26 cellular contexts compared by ENCODE assay signal in the genomic region with DNA sequence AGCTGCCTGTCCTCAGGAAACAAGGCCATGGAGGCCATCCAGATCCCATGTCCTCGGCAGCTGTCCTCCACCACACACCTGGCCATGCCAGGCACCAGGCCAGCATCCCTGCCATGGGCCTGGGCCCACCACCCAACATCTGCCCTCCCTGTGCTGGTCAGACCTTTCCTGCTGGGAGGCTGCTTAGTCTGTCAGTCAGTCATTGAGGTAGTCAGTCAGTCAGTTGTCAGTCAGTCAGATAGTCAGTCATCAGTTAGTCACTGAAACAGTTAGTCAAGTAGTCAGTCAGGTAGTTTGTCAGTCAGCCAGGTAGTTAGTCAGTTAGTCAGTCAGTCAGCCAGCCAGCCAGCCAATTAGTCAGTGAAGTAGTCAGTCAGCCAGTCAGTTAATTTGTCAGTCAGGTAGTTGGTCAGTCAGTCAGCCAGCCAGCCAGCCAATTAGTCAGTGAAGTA. TPM values are rescaled to one million over a fixed set of nuclear protein-coding genes. Genes with fewer than 3 reads are reported as not detected.
DNase-seq lines count a peak whose midpoint lies in the region; ATAC-seq, FAIRE-seq and TF ChIP-seq lines count a peak whose summit lies in the region.
"Had no signal": no experiment of that assay in that cellular context is flagged by ENCODE, and none has a peak within 500 bp of the region (broad histone marks: within the 10 kb centered on the region; RNA-seq: fewer than 3 reads in every experiment).

No MANE protein-coding gene starts in this region.

- no peak overlapping the region for H3K27ac ChIP-seq in K562 (ENCODE audit: extremely low read depth, low read depth, low read length)
- no peak overlapping the region for H3K27ac ChIP-seq in neuronal stem cell (replicated peaks; ENCODE audit: low read length)
- H3K27ac ChIP-seq: BLaER1 treated with 17β-estradiol and CSF1 and Interleukin-3, amounts not matched to agents 10 nM and 100 nM; HL-60; PC-9 had no signal

- H3K14ac ChIP-seq in neuronal stem cell (ENCODE audit: low read length), result no peak overlapping the region

- peak overlapping the region; percentile 94 for H2AK5ac ChIP-seq in neuronal stem cell (ENCODE audit: low read depth, low read length)

- H3K27me3 ChIP-seq in K562 (ENCODE audit: control insufficient read depth in 2 of 2, insufficient read depth in 2 of 2, low read length in 2 of 2) (peaks cover 10 to 35% of the 10 kb centered on the region in 2 experiments; a peak in 3 of 5 replicates), neuronal stem cell (ENCODE audit: control insufficient read depth in 3 of 3, insufficient read depth in 3 of 3, low read depth in 1 of 3, low read length in 3 of 3) (no peaks in the 10 kb centered on the region)
- H3K27me3 ChIP-seq: BLaER1 treated with 17β-estradiol and CSF1 and Interleukin-3, amounts not matched to agents 10 nM and 100 nM had no signal

- no peaks in the 10 kb centered on the region for H3K4me1 Mint-ChIP-seq in activated CD4-positive, alpha-beta memory T cell treated with anti-CD3 and anti-CD28 coated beads for 36 hours (ENCODE audit: low read depth)
- H3K4me1 Mint-ChIP-seq in activated CD4-positive, alpha-beta memory T cell treated with anti-CD3 and anti-CD28 coated beads, Interleukin-2, amount 10 ng/mL, durations not matched to agents 7 days and 5 days, result no peaks in the 10 kb centered on the region

- POLR2A ChIA-PET in activated CD4-positive, alpha-beta memory T cell treated with anti-CD3 and anti-CD28 coated beads for 36 hours (lab: Charles Lee), result no interaction called here
- POLR2A ChIA-PET in activated CD4-positive, alpha-beta memory T cell treated with anti-CD3 and anti-CD28 coated beads, Interleukin-2, amount 10 ng/mL, durations not matched to agents 7 days and 5 days (lab: Charles Lee), result no interaction called here
- POLR2A ChIA-PET in K562 (lab: Yijun Ruan, JAX), result no interaction called here

- no peaks in the 10 kb centered on the region for H3K9me1 ChIP-seq in K562 (ENCODE audit: control insufficient read depth, insufficient read depth, low read length)

- peak; percentile 4 for DNase-seq in activated CD4-positive, alpha-beta memory T cell treated with anti-CD3 and anti-CD28 coated beads for 36 hours
- DNase-seq in activated CD4-positive, alpha-beta memory T cell treated with anti-CD3 and anti-CD28 coated beads, Interleukin-2, amount 10 ng/mL, durations not matched to agents 7 days and 5 days, result no peak
- DNase-seq in GM18507 (ENCODE audit: extremely low spot score, insufficient read length, low read depth) (no peak), K562 (ENCODE audit: extremely low read depth in 1 of 4, low spot score in 3 of 4) (no peak), neuronal stem cell (ENCODE audit: low spot score) (no peak), superior temporal gyrus (ENCODE audit: extremely low spot score) (no peak), GM20000 (ENCODE audit: low spot score) (no peak)
- DNase-seq: Karpas-422, NCI-H1092, NCI-H1417 treated with DMSO at 0.1 percent for 48 hours, NCI-H1694 treated with DMSO at 0.1 percent for 48 hours, NCI-H446, NCI-H524 treated with DMSO at 0.1 percent for 48 hours, NCI-H774, PC-9, RPMI8226 had no signal

- intact Hi-C loops in activated CD4-positive, alpha-beta memory T cell treated with anti-CD3 and anti-CD28 coated beads for 36 hours (cut with micrococcal nuclease), result no loop called here
- intact Hi-C loops in K562 (cut with micrococcal nuclease), result no loop called here

- TF ChIP-seq POLR2A in K562 (conservative IDR thresholded peaks at IDR 0.05), result no peak

- no peak overlapping the region for H2BK15ac ChIP-seq in neuronal stem cell (ENCODE audit: low read length)

- peak overlapping the region; percentile 22 for H4K91ac ChIP-seq in neuronal stem cell (ENCODE audit: low read depth, low read length, poor library complexity)

- no peak for TF ChIP-seq EP300 in K562 (IDR thresholded peaks at IDR 0.05; ENCODE audit: low read length)

- H3K4me3 Mint-ChIP-seq in activated CD4-positive, alpha-beta memory T cell treated with anti-CD3 and anti-CD28 coated beads for 36 hours, result no peak overlapping the region
- no peak overlapping the region for H3K4me3 Mint-ChIP-seq in activated CD4-positive, alpha-beta memory T cell treated with anti-CD3 and anti-CD28 coated beads, Interleukin-2, amount 10 ng/mL, durations not matched to agents 7 days and 5 days
- H3K4me3 Mint-ChIP-seq: CD4-positive, alpha-beta T cell; H9 had no signal

- H3K36me3 ChIP-seq in K562 (ENCODE audit: control insufficient read depth, insufficient read depth, low read length), result no peaks in the 10 kb centered on the region
- H3K36me3 ChIP-seq in neuronal stem cell (replicated peaks in 1 of 2; ENCODE audit: control insufficient read depth in 2 of 2, insufficient read depth in 2 of 2, low read length in 2 of 2), result no peaks in the 10 kb centered on the region
- H3K36me3 ChIP-seq: BLaER1 treated with 17β-estradiol and CSF1 and Interleukin-3, amounts not matched to agents 10 nM and 100 nM had no signal

- no peak overlapping the region for H3K27ac Mint-ChIP-seq in activated CD4-positive, alpha-beta memory T cell treated with anti-CD3 and anti-CD28 coated beads for 36 hours
- H3K27ac Mint-ChIP-seq in activated CD4-positive, alpha-beta memory T cell treated with anti-CD3 and anti-CD28 coated beads, Interleukin-2, amount 10 ng/mL, durations not matched to agents 7 days and 5 days, result no peak overlapping the region
- H3K27ac Mint-ChIP-seq: CD4-positive, alpha-beta T cell; H9 had no signal

- no peaks in the 10 kb centered on the region for H3K79me1 ChIP-seq in neuronal stem cell (ENCODE audit: low read depth, low read length)

- H3K4me3 ChIP-seq in K562 (no peak overlapping the region), neuronal stem cell (ENCODE audit: low read length in 2 of 2) (no peak overlapping the region)
- H3K4me3 ChIP-seq: BLaER1 treated with 17β-estradiol and CSF1 and Interleukin-3, amounts not matched to agents 10 nM and 100 nM; PC-9 had no signal

- no peak overlapping the region for H2AFZ ChIP-seq in K562 (ENCODE audit: low read depth, low read length)
- no peak overlapping the region for H2AFZ ChIP-seq in neuronal stem cell (ENCODE audit: low read length)
- H2AFZ ChIP-seq: PC-9 had no signal

- in situ Hi-C loops in K562 (cut with MboI), result no loop called here

- H2BK12ac ChIP-seq in neuronal stem cell (ENCODE audit: low read length), result peak overlapping the region; percentile 87

- FAIRE-seq in GM18507 (lab: Jason Lieb, UNC) (peak; percentile 24), K562 (lab: Jason Lieb, UNC) (no peak)
- FAIRE-seq: A204.1, D721Med, G401.6, GM19239 had no signal

- ATAC-seq in K562, result no peak
- no peak for ATAC-seq in HG03439 (IDR thresholded peaks at IDR 0.05; ENCODE audit: unreplicated experiment)

- H3K9ac ChIP-seq in K562 (ENCODE audit: insufficient read depth in 1 of 2, low read depth in 2 of 2, low read length in 2 of 2) (no peak overlapping the region), neuronal stem cell (ENCODE audit: low read depth, low read length, poor library complexity) (no peak overlapping the region)
- H3K9ac ChIP-seq: BLaER1 treated with 17β-estradiol and CSF1 and Interleukin-3, amounts not matched to agents 10 nM and 100 nM had no signal

- no peaks in the 10 kb centered on the region for H3K79me2 ChIP-seq in K562 (ENCODE audit: control insufficient read depth, insufficient read depth, low read length)

- no peak overlapping the region for H2BK120ac ChIP-seq in neuronal stem cell (ENCODE audit: low read depth, low read length)

- peaks cover 0 to 26% of the 10 kb centered on the region in 2 experiments; a peak in 1 of 5 replicates for H3K4me1 ChIP-seq in K562 (replicated peaks in 1 of 2; ENCODE audit: control insufficient read depth in 2 of 2, insufficient read depth in 2 of 2, low read length in 2 of 2)
- no peaks in the 10 kb centered on the region for H3K4me1 ChIP-seq in neuronal stem cell (ENCODE audit: control insufficient read depth in 2 of 2, insufficient read depth in 1 of 2, low read depth in 1 of 2, low read length in 2 of 2)
- H3K4me1 ChIP-seq: BLaER1 treated with 17β-estradiol and CSF1 and Interleukin-3, amounts not matched to agents 10 nM and 100 nM had no signal

- TF ChIP-seq RAD21 in K562 (CRISPR knock-in tag; conservative IDR thresholded peaks at IDR 0.05 in 1 of 2, IDR thresholded peaks at IDR 0.05 in 1 of 2), result no peak

- H3K23ac ChIP-seq in neuronal stem cell (ENCODE audit: low read depth, low read length, poor library complexity), result no peak overlapping the region

- H4K8ac ChIP-seq in neuronal stem cell (ENCODE audit: low read depth, low read length), result no peak overlapping the region

- H3K9me3 ChIP-seq in K562 (replicated peaks; ENCODE audit: control insufficient read depth, insufficient read depth, low read depth, low read length) (peaks cover 21% of the 10 kb centered on the region; the same call in 1 of the 2 replicates), neuronal stem cell (replicated peaks in 1 of 2; ENCODE audit: control insufficient read depth in 2 of 2, insufficient read depth in 1 of 2, low read depth in 1 of 2, low read length in 2 of 2) (peaks cover 0 to 10% of the 10 kb centered on the region in 2 donors)

- no peak overlapping the region for H2BK5ac ChIP-seq in neuronal stem cell (ENCODE audit: low read length)

- TF ChIP-seq CTCF in K562 (IDR thresholded peaks at IDR 0.05 in 2 of 3, conservative IDR thresholded peaks at IDR 0.05 in 1 of 3; ENCODE audit: insufficient read depth in 2 of 3, low read depth in 1 of 3, low read length in 3 of 3) (no peak), GM20000 (IDR thresholded peaks at IDR 0.05; ENCODE audit: extremely low read depth, missing control alignments) (no peak)

- WGBS in K562 (ENCODE audit: insufficient coverage, low coverage, missing lambda C conversion rate), result 0% methylated on average over 1 of the region's 1 CpG
- WGBS in neuronal stem cell (ENCODE audit: extremely low coverage in 2 of 2, insufficient read length in 2 of 2, insufficient replicate concordance in 1 of 2), 2 donors, result no CpG with 5 or more reads among the region's 1 CpG

- H3K9me3 Mint-ChIP-seq in activated CD4-positive, alpha-beta memory T cell treated with anti-CD3 and anti-CD28 coated beads for 36 hours, result no peaks in the 10 kb centered on the region
- H3K9me3 Mint-ChIP-seq in activated CD4-positive, alpha-beta memory T cell treated with anti-CD3 and anti-CD28 coated beads, Interleukin-2, amount 10 ng/mL, durations not matched to agents 7 days and 5 days, result no peaks in the 10 kb centered on the region
- H3K9me3 Mint-ChIP-seq: CD4-positive, alpha-beta T cell; H9 had no signal

- H3K18ac ChIP-seq in neuronal stem cell (ENCODE audit: low read length), result peak overlapping the region; percentile 82

- H3K4me2 ChIP-seq in K562 (ENCODE audit: insufficient read depth, low read length), result no peak overlapping the region
- no peak overlapping the region for H3K4me2 ChIP-seq in neuronal stem cell (ENCODE audit: insufficient read depth, low read length, poor library complexity, severe bottlenecking)
- H3K4me2 ChIP-seq: BLaER1 treated with 17β-estradiol and CSF1 and Interleukin-3, amounts not matched to agents 10 nM and 100 nM; PC-9 had no signal

- no TSS peak for BruUV-seq in K562 (replicated peaks; lab: Mats Ljungman, UMichigan)

- H3K4ac ChIP-seq in neuronal stem cell (ENCODE audit: low read length), result no peak overlapping the region

- CTCF ChIA-PET in activated CD4-positive, alpha-beta memory T cell treated with anti-CD3 and anti-CD28 coated beads for 36 hours (lab: Charles Lee), result no interaction called here
- CTCF ChIA-PET in activated CD4-positive, alpha-beta memory T cell treated with anti-CD3 and anti-CD28 coated beads, Interleukin-2, amount 10 ng/mL, durations not matched to agents 7 days and 5 days (lab: Charles Lee), result no interaction called here
- CTCF ChIA-PET in K562 (lab: Yijun Ruan, JAX; ENCODE audit: low intra/inter-chr PET ratio), result no interaction called here

- peaks cover 3% of the 10 kb centered on the region; the same call in 1 of the 2 replicates for H4K20me1 ChIP-seq in K562 (replicated peaks; ENCODE audit: control insufficient read depth, insufficient read depth, low read length)
- H4K20me1 ChIP-seq: BLaER1 treated with 17β-estradiol and CSF1 and Interleukin-3, amounts not matched to agents 10 nM and 100 nM had no signal

- H3K36me3 Mint-ChIP-seq in activated CD4-positive, alpha-beta memory T cell treated with anti-CD3 and anti-CD28 coated beads for 36 hours, result no peaks in the 10 kb centered on the region
- H3K36me3 Mint-ChIP-seq in activated CD4-positive, alpha-beta memory T cell treated with anti-CD3 and anti-CD28 coated beads, Interleukin-2, amount 10 ng/mL, durations not matched to agents 7 days and 5 days (ENCODE audit: low read depth), result no peaks in the 10 kb centered on the region

- no peaks in the 10 kb centered on the region for H3K27me3 Mint-ChIP-seq in activated CD4-positive, alpha-beta memory T cell treated with anti-CD3 and anti-CD28 coated beads for 36 hours
- no peaks in the 10 kb centered on the region for H3K27me3 Mint-ChIP-seq in activated CD4-positive, alpha-beta memory T cell treated with anti-CD3 and anti-CD28 coated beads, Interleukin-2, amount 10 ng/mL, durations not matched to agents 7 days and 5 days
- H3K27me3 Mint-ChIP-seq: CD4-positive, alpha-beta T cell had no signal

RNA-seq across cellular contexts. Expression of gene KRTAP10-1, which starts 17.2 kb away (rescaled TPM):
- not detected for total RNA-seq in activated CD4-positive, alpha-beta memory T cell treated with anti-CD3 and anti-CD28 coated beads for 36 hours
- not detected for total RNA-seq in activated CD4-positive, alpha-beta memory T cell treated with anti-CD3 and anti-CD28 coated beads, Interleukin-2, amount 10 ng/mL, durations not matched to agents 7 days and 5 days
- not detected in 2 replicates for total RNA-seq in K562 (2011; cell fraction: chromatin; rRNA removed; ENCODE audit: low replicate concordance)
- total RNA-seq in K562 (2011; cell fraction: nucleolus; rRNA removed), result not detected in 2 replicates
- not detected in 2 replicates for total RNA-seq in K562 (2011; cell fraction: nucleoplasm; rRNA removed)
- not detected in 2 replicates for total RNA-seq in K562 (2014; rRNA removed)
- not detected in 2 replicates for total RNA-seq in K562 (2014; rRNA removed; fragmentation: Illumina TruSeq; extraction: Trizol)
- total RNA-seq in K562 (2015; rRNA removed; fragmentation: Illumina TruSeq; extraction: Trizol), result not detected in 2 replicates
- not detected in 2 replicates for total RNA-seq in K562 (2021)
- not detected in 2 replicates for polyA plus RNA-seq in K562 (2011; rRNA removed)
- not detected in 2 replicates for polyA plus RNA-seq in K562 (2011; cell fraction: cytosol; rRNA removed)
- not detected in 2 replicates for polyA plus RNA-seq in K562 (2011; cell fraction: nucleus; rRNA removed)
- not detected in 2 replicates for polyA plus RNA-seq in K562 (2012)
- polyA plus RNA-seq in K562 (2014; fragmentation: Illumina TruSeq; extraction: Trizol), result not detected in 2 replicates
- not detected for polyA plus RNA-seq in K562 (2014; fragmentation: Nextera tagmentation; extraction: Ambion mirVana)
- polyA plus RNA-seq in K562 (2014; rRNA removed), result not detected in 2 replicates
- not detected in 2 replicates for polyA minus RNA-seq in K562 (2011; rRNA and poly(A)+ RNA removed)
- not detected in 2 replicates for polyA minus RNA-seq in K562 (2011; cell fraction: cytosol; rRNA and poly(A)+ RNA removed)
- not detected in 2 replicates for polyA minus RNA-seq in K562 (2011; cell fraction: nucleus; rRNA and poly(A)+ RNA removed)
- not detected for polyA plus RNA-seq in neuronal stem cell (2013, experiment 1 of 2)
- not detected for polyA plus RNA-seq in neuronal stem cell (2013, experiment 2 of 2)
- total RNA-seq: CD4-positive, alpha-beta T cell; H9; PC-9 had no signal
- polyA plus RNA-seq: AG04450 had no signal

RNA-seq across cellular contexts. Expression of gene KRTAP10-2, which starts 28.5 kb away (rescaled TPM):
- total RNA-seq in activated CD4-positive, alpha-beta memory T cell treated with anti-CD3 and anti-CD28 coated beads for 36 hours, result not detected
- not detected for total RNA-seq in activated CD4-positive, alpha-beta memory T cell treated with anti-CD3 and anti-CD28 coated beads, Interleukin-2, amount 10 ng/mL, durations not matched to agents 7 days and 5 days
- total RNA-seq in K562 (2011; cell fraction: chromatin; rRNA removed; ENCODE audit: low replicate concordance), result not detected in 2 replicates
- not detected in 2 replicates for total RNA-seq in K562 (2011; cell fraction: nucleolus; rRNA removed)
- not detected in 2 replicates for total RNA-seq in K562 (2011; cell fraction: nucleoplasm; rRNA removed)
- total RNA-seq in K562 (2014; rRNA removed) (not detected in 2 replicates), K562 (2014; rRNA removed; fragmentation: Illumina TruSeq; extraction: Trizol) (not detected in 2 replicates), K562 (2015; rRNA removed; fragmentation: Illumina TruSeq; extraction: Trizol) (not detected in 2 replicates), K562 (2021) (not detected in 2 replicates)
- polyA plus RNA-seq in K562 (2011; rRNA removed) (not detected in 2 replicates), K562 (2014; fragmentation: Illumina TruSeq; extraction: Trizol) (not detected in 2 replicates), K562 (2014; fragmentation: Nextera tagmentation; extraction: Ambion mirVana) (not detected), K562 (2014; rRNA removed) (not detected in 2 replicates)
- polyA plus RNA-seq in K562 (2011; cell fraction: cytosol; rRNA removed), result not detected in 2 replicates
- not detected in 2 replicates for polyA plus RNA-seq in K562 (2011; cell fraction: nucleus; rRNA removed)
- not detected in 2 replicates for polyA plus RNA-seq in K562 (2012)
- polyA minus RNA-seq in K562 (2011; rRNA and poly(A)+ RNA removed), result not detected in 2 replicates
- polyA minus RNA-seq in K562 (2011; cell fraction: cytosol; rRNA and poly(A)+ RNA removed), result not detected in 2 replicates
- polyA minus RNA-seq in K562 (2011; cell fraction: nucleus; rRNA and poly(A)+ RNA removed), result not detected in 2 replicates
- not detected for polyA plus RNA-seq in neuronal stem cell (2013, experiment 1 of 2)
- polyA plus RNA-seq in neuronal stem cell (2013, experiment 2 of 2), result not detected
- total RNA-seq: CD4-positive, alpha-beta T cell; H9; PC-9 had no signal
- polyA plus RNA-seq: AG04450 had no signal

RNA-seq across cellular contexts. Expression of gene KRTAP10-3, which starts 35.8 kb away (rescaled TPM):
- total RNA-seq in activated CD4-positive, alpha-beta memory T cell treated with anti-CD3 and anti-CD28 coated beads for 36 hours, result not detected
- not detected for total RNA-seq in activated CD4-positive, alpha-beta memory T cell treated with anti-CD3 and anti-CD28 coated beads, Interleukin-2, amount 10 ng/mL, durations not matched to agents 7 days and 5 days
- not detected in 2 replicates for total RNA-seq in K562 (2011; cell fraction: chromatin; rRNA removed; ENCODE audit: low replicate concordance)
- total RNA-seq in K562 (2011; cell fraction: nucleolus; rRNA removed), result not detected in 2 replicates
- not detected in 2 replicates for total RNA-seq in K562 (2011; cell fraction: nucleoplasm; rRNA removed)
- total RNA-seq in K562 (2014; rRNA removed) (not detected in 2 replicates), K562 (2014; rRNA removed; fragmentation: Illumina TruSeq; extraction: Trizol) (not detected in 2 replicates), K562 (2015; rRNA removed; fragmentation: Illumina TruSeq; extraction: Trizol) (not detected in 2 replicates), K562 (2021) (not detected in 2 replicates)
- polyA plus RNA-seq in K562 (2011; rRNA removed) (not detected in 2 replicates), K562 (2014; fragmentation: Illumina TruSeq; extraction: Trizol) (not detected in 2 replicates), K562 (2014; fragmentation: Nextera tagmentation; extraction: Ambion mirVana) (not detected), K562 (2014; rRNA removed) (not detected in 2 replicates)
- not detected in 2 replicates for polyA plus RNA-seq in K562 (2011; cell fraction: cytosol; rRNA removed)
- not detected in 2 replicates for polyA plus RNA-seq in K562 (2011; cell fraction: nucleus; rRNA removed)
- polyA plus RNA-seq in K562 (2012), result not detected in 2 replicates
- polyA minus RNA-seq in K562 (2011; rRNA and poly(A)+ RNA removed), result not detected in 2 replicates
- polyA minus RNA-seq in K562 (2011; cell fraction: cytosol; rRNA and poly(A)+ RNA removed), result not detected in 2 replicates
- polyA minus RNA-seq in K562 (2011; cell fraction: nucleus; rRNA and poly(A)+ RNA removed), result not detected in 2 replicates
- polyA plus RNA-seq in neuronal stem cell (2013, experiment 1 of 2), result not detected
- not detected for polyA plus RNA-seq in neuronal stem cell (2013, experiment 2 of 2)
- total RNA-seq: CD4-positive, alpha-beta T cell; H9; PC-9 had no signal
- polyA plus RNA-seq: AG04450 had no signal

RNA-seq across cellular contexts. Expression of gene KRTAP10-4, which starts 50.8 kb away (rescaled TPM):
- not detected for total RNA-seq in activated CD4-positive, alpha-beta memory T cell treated with anti-CD3 and anti-CD28 coated beads for 36 hours
- not detected for total RNA-seq in activated CD4-positive, alpha-beta memory T cell treated with anti-CD3 and anti-CD28 coated beads, Interleukin-2, amount 10 ng/mL, durations not matched to agents 7 days and 5 days
- total RNA-seq in K562 (2011; cell fraction: chromatin; rRNA removed; ENCODE audit: low replicate concordance), result not detected in 2 replicates
- total RNA-seq in K562 (2011; cell fraction: nucleolus; rRNA removed), result not detected in 2 replicates
- total RNA-seq in K562 (2011; cell fraction: nucleoplasm; rRNA removed), result not detected in 2 replicates
- total RNA-seq in K562 (2014; rRNA removed), result not detected in 2 replicates
- total RNA-seq in K562 (2014; rRNA removed; fragmentation: Illumina TruSeq; extraction: Trizol), result not detected in 2 replicates
- total RNA-seq in K562 (2015; rRNA removed; fragmentation: Illumina TruSeq; extraction: Trizol), result not detected in 2 replicates
- not detected in 2 replicates for total RNA-seq in K562 (2021)
- not detected in 2 replicates for polyA plus RNA-seq in K562 (2011; rRNA removed)
- polyA plus RNA-seq in K562 (2011; cell fraction: cytosol; rRNA removed), result not detected in 2 replicates
- polyA plus RNA-seq in K562 (2011; cell fraction: nucleus; rRNA removed), result not detected in 2 replicates
- not detected in 2 replicates for polyA plus RNA-seq in K562 (2012)
- polyA plus RNA-seq in K562 (2014; fragmentation: Illumina TruSeq; extraction: Trizol), result not detected in 2 replicates
- polyA plus RNA-seq in K562 (2014; fragmentation: Nextera tagmentation; extraction: Ambion mirVana), result not detected
- polyA plus RNA-seq in K562 (2014; rRNA removed), result not detected in 2 replicates
- polyA minus RNA-seq in K562 (2011; rRNA and poly(A)+ RNA removed), result not detected in 2 replicates
- not detected in 2 replicates for polyA minus RNA-seq in K562 (2011; cell fraction: cytosol; rRNA and poly(A)+ RNA removed)
- not detected in 2 replicates for polyA minus RNA-seq in K562 (2011; cell fraction: nucleus; rRNA and poly(A)+ RNA removed)
- not detected for polyA plus RNA-seq in neuronal stem cell (2013, experiment 1 of 2)
- 0.01 TPM for polyA plus RNA-seq in neuronal stem cell (2013, experiment 2 of 2)
- total RNA-seq: CD4-positive, alpha-beta T cell; H9; PC-9 had no signal
- polyA plus RNA-seq: AG04450 had no signal

RNA-seq across cellular contexts. Expression of gene KRTAP10-5, which starts 57.6 kb away (rescaled TPM):
- not detected for total RNA-seq in activated CD4-positive, alpha-beta memory T cell treated with anti-CD3 and anti-CD28 coated beads for 36 hours
- not detected for total RNA-seq in activated CD4-positive, alpha-beta memory T cell treated with anti-CD3 and anti-CD28 coated beads, Interleukin-2, amount 10 ng/mL, durations not matched to agents 7 days and 5 days
- total RNA-seq in K562 (2011; cell fraction: chromatin; rRNA removed; ENCODE audit: low replicate concordance), result not detected in 2 replicates
- not detected in 2 replicates for total RNA-seq in K562 (2011; cell fraction: nucleolus; rRNA removed)
- not detected in 2 replicates for total RNA-seq in K562 (2011; cell fraction: nucleoplasm; rRNA removed)
- total RNA-seq in K562 (2014; rRNA removed) (not detected in 2 replicates), K562 (2014; rRNA removed; fragmentation: Illumina TruSeq; extraction: Trizol) (not detected in 2 replicates), K562 (2015; rRNA removed; fragmentation: Illumina TruSeq; extraction: Trizol) (not detected in 2 replicates), K562 (2021) (not detected in 2 replicates)
- polyA plus RNA-seq in K562 (2011; rRNA removed) (not detected in 2 replicates), K562 (2014; fragmentation: Illumina TruSeq; extraction: Trizol) (not detected in 2 replicates), K562 (2014; fragmentation: Nextera tagmentation; extraction: Ambion mirVana) (not detected), K562 (2014; rRNA removed) (not detected in 2 replicates)
- polyA plus RNA-seq in K562 (2011; cell fraction: cytosol; rRNA removed), result not detected in 2 replicates
- polyA plus RNA-seq in K562 (2011; cell fraction: nucleus; rRNA removed), result not detected in 2 replicates
- not detected in 2 replicates for polyA plus RNA-seq in K562 (2012)
- not detected in 2 replicates for polyA minus RNA-seq in K562 (2011; rRNA and poly(A)+ RNA removed)
- not detected in 2 replicates for polyA minus RNA-seq in K562 (2011; cell fraction: cytosol; rRNA and poly(A)+ RNA removed)
- polyA minus RNA-seq in K562 (2011; cell fraction: nucleus; rRNA and poly(A)+ RNA removed), result not detected in 2 replicates
- not detected for polyA plus RNA-seq in neuronal stem cell (2013, experiment 1 of 2)
- polyA plus RNA-seq in neuronal stem cell (2013, experiment 2 of 2), result not detected
- total RNA-seq: CD4-positive, alpha-beta T cell; H9; PC-9 had no signal
- polyA plus RNA-seq: AG04450 had no signal
